1 cellular context compared by ENCODE assay signal in genomic region chr20:33790571-33790970, GRCh38.
TF ChIP-seq lines count a peak whose summit lies in the region.

No MANE protein-coding gene starts in this region.

TF ChIP-seq in IMR-90, 13 proteins besides CTCF, POLR2A, EP300 and RAD21 (continued from another document):
- TF ChIP-seq ELK1 (IDR thresholded peaks at IDR 0.05; ENCODE audit: borderline replicate concordance, low read depth, low read length) (no peak), NFE2L2 (IDR thresholded peaks at IDR 0.05; ENCODE audit: low read depth, low read length) (no peak)
